In genomic region chr12:8081228-8081920, GRCh38 we compare ENCODE assay signal across 8 cellular contexts. TPM values are rescaled to one million over a fixed set of nuclear protein-coding genes. Genes with fewer than 3 reads are reported as not detected.
A peak's percentile ranks its signal among the peaks of the same experiment; 100 is the strongest.
DNase-seq lines count a peak whose midpoint lies in the region; ATAC-seq and TF ChIP-seq lines count a peak whose summit lies in the region.

No MANE protein-coding gene starts in this region.

- H3K27ac Mint-ChIP-seq in Caco-2 (ENCODE audit: unreplicated experiment): peak overlapping the region; percentile 83
- peak overlapping the region; percentile 91 to 100 (median 99) for H3K27ac Mint-ChIP-seq in naive thymus-derived CD8-positive, alpha-beta T cell

- peak in 1 of 2 experiments; percentile 33 for DNase-seq in Caco-2
- DNase-seq in activated CD4-positive, alpha-beta T cell treated with anti-CD3 and anti-CD28 coated beads for 4 hours: peak; percentile 11 to 30
- DNase-seq in epithelial cell of prostate (ENCODE audit: low read depth, low spot score): no peak
- DNase-seq in naive thymus-derived CD8-positive, alpha-beta T cell: peak in 6 of 10 donors; percentile 5 to 34 (median 20)
- DNase-seq in aorta: no peak
- no peak for DNase-seq in GOT3 (lab: John Stamatoyannopoulos, UW)

- CTCF ChIA-PET in Caco-2 (lab: Charles Lee): interaction anchor here (0.6 kb wide), 2 partner anchors 111 to 128 kb away, joined by 4 read pairs; no protein-coding TSS in a partner anchor

- H3K27ac ChIP-seq in epithelial cell of prostate (peak overlapping the region; percentile 88), aorta (ENCODE audit: low read depth in 1 of 2, low read length in 2 of 2) (peak overlapping the region in 1 of 2 donors; percentile 96)

- no peaks in the 10 kb centered on the region for H3K9me3 ChIP-seq in Caco-2
- H3K9me3 ChIP-seq in aorta (ENCODE audit: control insufficient read depth, low read length): no peaks in the 10 kb centered on the region

- H3K4me1 Mint-ChIP-seq in Caco-2 (ENCODE audit: low read depth, unreplicated experiment): peaks cover 14% of the 10 kb centered on the region
- peaks cover 27 to 84% (median 65%) of the 10 kb centered on the region in 4 donors for H3K4me1 Mint-ChIP-seq in naive thymus-derived CD8-positive, alpha-beta T cell

- no peaks in the 10 kb centered on the region for H3K27me3 ChIP-seq in Caco-2 (replicated peaks; ENCODE audit: control insufficient read depth, insufficient read depth, low read length)
- H3K27me3 ChIP-seq in aorta (ENCODE audit: control insufficient read depth in 1 of 2, insufficient read depth in 2 of 2, low read length in 1 of 2): no peaks in the 10 kb centered on the region

- H3K4me1 ChIP-seq in Caco-2: 0 out of 2 replicates have a peak, but pooled peaks cover 4% of the 10 kb centered on the region
- H3K4me1 ChIP-seq in aorta (ENCODE audit: control insufficient read depth in 1 of 2, insufficient read depth in 2 of 2, low read length in 2 of 2): peaks cover 0 to 2% of the 10 kb centered on the region in 2 donors

- H3K4me3 ChIP-seq in Caco-2 (ENCODE audit: low read depth, low read length) (peak overlapping the region; percentile 76), aorta (ENCODE audit: low read length in 2 of 2) (peak overlapping the region; percentile 85 to 97)

- intact Hi-C loops in Caco-2 (cut with micrococcal nuclease; ENCODE audit: unreplicated experiment) (loop anchor here (1.0 kb wide), 1 partner anchor 55 kb away; no protein-coding TSS in a partner anchor), aorta (cut with DNase I) (loop anchor here in 1 of 2 donors (5.0 kb wide), 1 partner anchor 44 kb away; no protein-coding TSS in a partner anchor)

- H3K36me3 Mint-ChIP-seq in Caco-2 (ENCODE audit: insufficient read depth, unreplicated experiment): peaks cover 18% of the 10 kb centered on the region
- peaks cover 0 to 21% (median 3%) of the 10 kb centered on the region in 3 donors for H3K36me3 Mint-ChIP-seq in naive thymus-derived CD8-positive, alpha-beta T cell

- H3K36me3 ChIP-seq in Caco-2 (ENCODE audit: control insufficient read depth, insufficient read depth, low read length) (no peaks in the 10 kb centered on the region), aorta (ENCODE audit: control insufficient read depth in 1 of 2, insufficient read depth in 2 of 2, low read length in 1 of 2) (no peaks in the 10 kb centered on the region)

- TSS peak; percentile 89 for BruUV-seq in Caco-2 (replicated peaks; lab: Mats Ljungman, UMichigan)

- ATAC-seq in HG03354 (IDR thresholded peaks at IDR 0.05; ENCODE audit: poor library complexity, severe bottlenecking, unreplicated experiment) (peak; percentile 26), aorta (ENCODE audit: low FRiP score) (no peak), GM21786 (IDR thresholded peaks at IDR 0.05; ENCODE audit: unreplicated experiment) (no peak)
- peak in 1 of 2 donors; percentile 12 for ATAC-seq in naive thymus-derived CD8-positive, alpha-beta T cell

- TF ChIP-seq CTCF in Caco-2 (IDR thresholded peaks at IDR 0.05; ENCODE audit: insufficient read depth in 1 of 2, low read depth in 1 of 2, low read length in 1 of 2, severe bottlenecking in 1 of 2, unreplicated experiment in 1 of 2): no peak

- WGBS in aorta, 2 donors: 2 to 3% methylated on average over 16 of the region's 16 CpGs

- peak overlapping the region; percentile 88 for H3K4me3 Mint-ChIP-seq in Caco-2 (ENCODE audit: unreplicated experiment)
- peak overlapping the region; percentile 80 to 99 (median 96) for H3K4me3 Mint-ChIP-seq in naive thymus-derived CD8-positive, alpha-beta T cell

- H3K9me3 Mint-ChIP-seq in Caco-2 (ENCODE audit: unreplicated experiment): no peaks in the 10 kb centered on the region
- H3K9me3 Mint-ChIP-seq in naive thymus-derived CD8-positive, alpha-beta T cell: no peaks in the 10 kb centered on the region

- POLR2A ChIA-PET in Caco-2 (lab: Charles Lee): interaction anchor here (0.6 kb wide), 1 partner anchor 376 kb away, joined by 3 read pairs; no protein-coding TSS in a partner anchor
- POLR2A ChIA-PET in naive thymus-derived CD8-positive, alpha-beta T cell (lab: Charles Lee): interaction anchor here (0.7 to 2.4 kb wide), 8 partner anchors 11 to 221 kb away, joined by 3 to 18 read pairs (median 4); partner anchors contain the start of genes C3AR1, FOXJ2 and SLC2A3

- H3K27me3 Mint-ChIP-seq in Caco-2 (ENCODE audit: insufficient read depth, unreplicated experiment): no peaks in the 10 kb centered on the region
- H3K27me3 Mint-ChIP-seq in naive thymus-derived CD8-positive, alpha-beta T cell: no peaks in the 10 kb centered on the region

RNA-seq across cellular contexts. Expression of gene NECAP1, which starts 0.7 kb away (rescaled TPM):
- total RNA-seq in Caco-2 (2022): 49.1 and 50.1 TPM in 2 replicates
- 10 to 100 TPM; 59.8 to 67.9 TPM for total RNA-seq in naive thymus-derived CD8-positive, alpha-beta T cell
- 10 to 100 TPM; 20.4 to 26.0 (median 24.9) TPM for polyA plus RNA-seq in naive thymus-derived CD8-positive, alpha-beta T cell
- 10 to 100 TPM; 29.6 to 33.2 TPM for total RNA-seq in aorta
- polyA plus RNA-seq in aorta: 10 to 100 TPM; 13.6 to 20.1 TPM

RNA-seq across cellular contexts. Expression of gene C3AR1, which starts 15.2 kb away (rescaled TPM):
- total RNA-seq in Caco-2 (2022) (not detected in 2 replicates), aorta (10 to 100 TPM; 23.4 to 39.8 TPM)
- total RNA-seq in naive thymus-derived CD8-positive, alpha-beta T cell: 1 to 10 TPM; 1.5 to 2.0 TPM
- polyA plus RNA-seq in naive thymus-derived CD8-positive, alpha-beta T cell: 1 to 10 TPM in 2 of 3 donors, under 1 TPM in 1; 0.09 to 6.5 (median 2.7) TPM
- 10 to 100 TPM in 1 of 2 donors, 1 to 10 TPM in 1; 4.8 to 23.9 TPM for polyA plus RNA-seq in aorta

RNA-seq across cellular contexts. Expression of gene CLEC4A, which starts 42.0 kb away (rescaled TPM):
- 0.32 and 0.70 TPM in 2 replicates for total RNA-seq in Caco-2 (2022)
- 1 to 10 TPM; 1.4 to 2.9 TPM for total RNA-seq in naive thymus-derived CD8-positive, alpha-beta T cell
- under 1 TPM; 0.39 to 0.82 (median 0.60) TPM for polyA plus RNA-seq in naive thymus-derived CD8-positive, alpha-beta T cell
- 1 to 10 TPM; 3.0 to 5.2 TPM for total RNA-seq in aorta
- polyA plus RNA-seq in aorta: 1 to 10 TPM; 3.9 to 8.4 TPM

RNA-seq across cellular contexts. Expression of gene FOXJ2, which starts 48.9 kb away (rescaled TPM):
- total RNA-seq in Caco-2 (2022) (18.7 and 19.4 TPM in 2 replicates), aorta (10 to 100 TPM; 29.8 to 32.1 TPM)
- 10 to 100 TPM; 26.6 to 27.1 TPM for total RNA-seq in naive thymus-derived CD8-positive, alpha-beta T cell
- polyA plus RNA-seq in naive thymus-derived CD8-positive, alpha-beta T cell: 10 to 100 TPM in 1 of 3 donors, 1 to 10 TPM in 2; 6.7 to 14.4 (median 9.7) TPM
- polyA plus RNA-seq in aorta: 10 to 100 TPM in 1 of 2 donors, 1 to 10 TPM in 1; 6.0 to 12.1 TPM

Comparison
In these comparisons a context has a peak if more than half of its experiments do, and no peak if none do; other contexts are left out.
1. DNase-seq: peak in activated CD4-positive, alpha-beta T cell treated with anti-CD3 and anti-CD28 coated beads for 4 hours (2 of 2) and naive thymus-derived CD8-positive, alpha-beta T cell (6 of 10); none in epithelial cell of prostate (single experiment), aorta (0 of 2) and GOT3 (single experiment).
2. RNA of gene C3AR1, which starts 15.2 kb away (total RNA-seq): 23.4 to 39.8 TPM in aorta; 1.5 to 2.0 TPM in naive thymus-derived CD8-positive, alpha-beta T cell and not detected in Caco-2; every median in the first group is over 4 times any median in the second.